1 cellular context compared by ENCODE assay signal in the genomic region with DNA sequence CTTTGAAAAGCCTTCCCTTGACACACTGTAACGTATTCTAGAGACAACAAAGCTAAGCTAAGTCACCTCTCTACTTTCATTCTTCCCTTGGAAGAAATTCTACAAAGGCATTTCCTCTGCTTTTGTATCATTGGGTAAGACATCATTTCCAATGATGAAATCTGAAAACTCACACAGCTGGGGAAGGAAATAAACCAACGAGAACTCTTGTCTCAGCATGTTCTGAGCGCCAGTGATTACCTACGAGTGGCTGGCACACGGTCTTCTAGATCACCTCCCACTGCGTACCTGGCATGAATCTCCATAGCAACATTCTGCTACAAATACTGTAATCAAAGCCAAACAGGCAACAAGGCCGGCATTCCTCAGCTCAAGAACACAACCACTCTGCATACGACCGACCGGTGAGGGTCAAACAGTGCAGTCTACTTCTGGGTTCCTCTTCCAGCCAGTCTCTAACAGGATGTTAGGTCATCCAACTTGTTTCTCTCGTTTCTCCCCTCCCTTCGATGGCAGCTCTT.
TF ChIP-seq lines count a peak whose summit lies in the region.

No MANE protein-coding gene starts in this region.

TF ChIP-seq in GM12878, 131 proteins besides CTCF, POLR2A, EP300 and RAD21 (continued from another document):
- TF ChIP-seq, protein P1, sequence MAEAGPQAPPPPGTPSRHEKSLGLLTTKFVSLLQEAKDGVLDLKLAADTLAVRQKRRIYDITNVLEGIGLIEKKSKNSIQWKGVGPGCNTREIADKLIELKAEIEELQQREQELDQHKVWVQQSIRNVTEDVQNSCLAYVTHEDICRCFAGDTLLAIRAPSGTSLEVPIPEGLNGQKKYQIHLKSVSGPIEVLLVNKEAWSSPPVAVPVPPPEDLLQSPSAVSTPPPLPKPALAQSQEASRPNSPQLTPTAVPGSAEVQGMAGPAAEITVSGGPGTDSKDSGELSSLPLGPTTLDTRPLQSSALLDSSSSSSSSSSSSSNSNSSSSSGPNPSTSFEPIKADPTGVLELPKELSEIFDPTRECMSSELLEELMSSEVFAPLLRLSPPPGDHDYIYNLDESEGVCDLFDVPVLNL (IDR thresholded peaks at IDR 0.05; ENCODE audit: low read depth, low read length), result no peak
- TF ChIP-seq FOXK2 (IDR thresholded peaks at IDR 0.05), result no peak
- TF ChIP-seq STAT1 (conservative IDR thresholded peaks at IDR 0.05), result no peak
- TF ChIP-seq POU2F2 (IDR thresholded peaks at IDR 0.05; ENCODE audit: borderline replicate concordance, low read depth, low read length), result 0 out of 3 replicates have a peak, but pooled peaks have one; percentile 58
- TF ChIP-seq, protein P2, sequence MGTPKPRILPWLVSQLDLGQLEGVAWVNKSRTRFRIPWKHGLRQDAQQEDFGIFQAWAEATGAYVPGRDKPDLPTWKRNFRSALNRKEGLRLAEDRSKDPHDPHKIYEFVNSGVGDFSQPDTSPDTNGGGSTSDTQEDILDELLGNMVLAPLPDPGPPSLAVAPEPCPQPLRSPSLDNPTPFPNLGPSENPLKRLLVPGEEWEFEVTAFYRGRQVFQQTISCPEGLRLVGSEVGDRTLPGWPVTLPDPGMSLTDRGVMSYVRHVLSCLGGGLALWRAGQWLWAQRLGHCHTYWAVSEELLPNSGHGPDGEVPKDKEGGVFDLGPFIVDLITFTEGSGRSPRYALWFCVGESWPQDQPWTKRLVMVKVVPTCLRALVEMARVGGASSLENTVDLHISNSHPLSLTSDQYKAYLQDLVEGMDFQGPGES (IDR thresholded peaks at IDR 0.05), result no peak
- TF ChIP-seq EED (IDR thresholded peaks at IDR 0.05; ENCODE audit: low read depth), result no peak
- TF ChIP-seq ZSCAN29 (IDR thresholded peaks at IDR 0.05), result no peak
- TF ChIP-seq SPI1 (IDR thresholded peaks at IDR 0.05; ENCODE audit: borderline replicate concordance, insufficient read depth, low read depth, low read length), result peak; percentile 62; the same call in 1 of the 2 replicates
- peak; percentile 4; the same call in 1 of the 2 replicates for TF ChIP-seq NBN (IDR thresholded peaks at IDR 0.05)
- TF ChIP-seq, protein P3, sequence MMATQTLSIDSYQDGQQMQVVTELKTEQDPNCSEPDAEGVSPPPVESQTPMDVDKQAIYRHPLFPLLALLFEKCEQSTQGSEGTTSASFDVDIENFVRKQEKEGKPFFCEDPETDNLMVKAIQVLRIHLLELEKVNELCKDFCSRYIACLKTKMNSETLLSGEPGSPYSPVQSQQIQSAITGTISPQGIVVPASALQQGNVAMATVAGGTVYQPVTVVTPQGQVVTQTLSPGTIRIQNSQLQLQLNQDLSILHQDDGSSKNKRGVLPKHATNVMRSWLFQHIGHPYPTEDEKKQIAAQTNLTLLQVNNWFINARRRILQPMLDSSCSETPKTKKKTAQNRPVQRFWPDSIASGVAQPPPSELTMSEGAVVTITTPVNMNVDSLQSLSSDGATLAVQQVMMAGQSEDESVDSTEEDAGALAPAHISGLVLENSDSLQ (IDR thresholded peaks at IDR 0.05), result no peak
- no peak for TF ChIP-seq SMAD1 (IDR thresholded peaks at IDR 0.05; ENCODE audit: low read depth, partially characterized antibody)
- no peak for TF ChIP-seq BRCA1 (IDR thresholded peaks at IDR 0.05; ENCODE audit: low read depth, low read length)
- no peak for TF ChIP-seq PML (IDR thresholded peaks at IDR 0.05; ENCODE audit: low read length)
- no peak for TF ChIP-seq ZNF207 (IDR thresholded peaks at IDR 0.05; ENCODE audit: borderline replicate concordance)
- no peak for TF ChIP-seq MXI1 (IDR thresholded peaks at IDR 0.05; ENCODE audit: low read depth, low read length)
- TF ChIP-seq, protein P4, sequence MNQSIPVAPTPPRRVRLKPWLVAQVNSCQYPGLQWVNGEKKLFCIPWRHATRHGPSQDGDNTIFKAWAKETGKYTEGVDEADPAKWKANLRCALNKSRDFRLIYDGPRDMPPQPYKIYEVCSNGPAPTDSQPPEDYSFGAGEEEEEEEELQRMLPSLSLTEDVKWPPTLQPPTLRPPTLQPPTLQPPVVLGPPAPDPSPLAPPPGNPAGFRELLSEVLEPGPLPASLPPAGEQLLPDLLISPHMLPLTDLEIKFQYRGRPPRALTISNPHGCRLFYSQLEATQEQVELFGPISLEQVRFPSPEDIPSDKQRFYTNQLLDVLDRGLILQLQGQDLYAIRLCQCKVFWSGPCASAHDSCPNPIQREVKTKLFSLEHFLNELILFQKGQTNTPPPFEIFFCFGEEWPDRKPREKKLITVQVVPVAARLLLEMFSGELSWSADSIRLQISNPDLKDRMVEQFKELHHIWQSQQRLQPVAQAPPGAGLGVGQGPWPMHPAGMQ (IDR thresholded peaks at IDR 0.05; ENCODE audit: borderline replicate concordance), result no peak
- TF ChIP-seq, protein P5, sequence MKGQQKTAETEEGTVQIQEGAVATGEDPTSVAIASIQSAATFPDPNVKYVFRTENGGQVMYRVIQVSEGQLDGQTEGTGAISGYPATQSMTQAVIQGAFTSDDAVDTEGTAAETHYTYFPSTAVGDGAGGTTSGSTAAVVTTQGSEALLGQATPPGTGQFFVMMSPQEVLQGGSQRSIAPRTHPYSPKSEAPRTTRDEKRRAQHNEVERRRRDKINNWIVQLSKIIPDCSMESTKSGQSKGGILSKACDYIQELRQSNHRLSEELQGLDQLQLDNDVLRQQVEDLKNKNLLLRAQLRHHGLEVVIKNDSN (IDR thresholded peaks at IDR 0.05; ENCODE audit: borderline replicate concordance, extremely low read length, insufficient read depth, low read depth, low read length), result no peak
- no peak for TF ChIP-seq CEBPB (IDR thresholded peaks at IDR 0.05; ENCODE audit: borderline replicate concordance in 1 of 2, low read depth in 2 of 2, low read length in 2 of 2)
